In the genomic region with DNA sequence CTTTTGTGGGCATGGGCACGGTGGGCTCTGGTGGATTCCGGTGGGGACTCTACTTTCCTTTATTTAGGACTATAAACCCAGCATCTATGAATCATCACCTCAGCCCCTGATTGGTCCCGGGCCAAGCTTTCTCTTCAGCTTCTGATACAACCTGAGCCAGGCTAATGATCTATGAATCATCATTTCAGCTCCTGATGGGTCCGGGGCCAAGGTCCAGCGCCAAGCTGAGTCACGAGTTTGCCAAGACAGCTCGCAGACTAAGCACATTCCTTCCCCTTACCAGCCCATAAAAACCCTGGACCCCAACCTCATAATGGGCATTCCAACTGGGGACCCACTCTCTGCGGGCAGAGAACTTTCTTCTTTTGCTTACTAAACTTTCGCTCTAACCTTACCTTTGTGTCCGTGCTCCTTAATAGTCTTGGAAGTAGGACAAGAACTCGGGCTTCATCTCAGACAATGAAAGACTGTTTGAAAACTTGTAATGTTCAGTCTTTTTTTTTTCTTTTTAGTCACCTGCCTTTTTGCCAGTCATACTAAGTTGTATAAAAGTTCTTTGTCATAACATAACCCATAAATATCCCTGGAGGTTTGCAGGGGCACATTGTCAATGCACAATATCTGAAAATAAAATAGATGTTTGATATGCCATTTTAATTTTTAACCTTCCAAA, we compare ENCODE assay signal across 9 cellular contexts.
DNase-seq lines count a peak whose midpoint lies in the region; ATAC-seq and TF ChIP-seq lines count a peak whose summit lies in the region.
"Had no signal": no experiment of that assay in that cellular context is flagged by ENCODE, and none has a peak within 500 bp of the region (broad histone marks: within the 10 kb centered on the region; RNA-seq: fewer than 3 reads in every experiment).

No MANE protein-coding gene starts in this region.

- H3K4me1 Mint-ChIP-seq in MCF 10A (ENCODE audit: insufficient read depth, unreplicated experiment) = peaks cover 25% of the 10 kb centered on the region
- no peaks in the 10 kb centered on the region for H3K4me1 Mint-ChIP-seq in stimulated activated effector memory CD8-positive, alpha-beta T cell treated with anti-CD3 and anti-CD28 coated beads, Interleukin-12 subunit alpha, Interleukin-12 subunit beta, amount 100 ng/mL, for 72 hours

- H3K36me3 Mint-ChIP-seq in MCF 10A (ENCODE audit: insufficient read depth, unreplicated experiment) = no peaks in the 10 kb centered on the region
- no peaks in the 10 kb centered on the region for H3K36me3 Mint-ChIP-seq in stimulated activated effector memory CD8-positive, alpha-beta T cell treated with anti-CD3 and anti-CD28 coated beads, Interleukin-12 subunit alpha, Interleukin-12 subunit beta, amount 100 ng/mL, for 72 hours

- intact Hi-C loops in MCF 10A (cut with micrococcal nuclease) = no loop called here

- peak; percentile 67 for DNase-seq in COLO829 (ENCODE audit: low spot score)
- DNase-seq in LoVo (ENCODE audit: low spot score) = peak; percentile 88
- peak; percentile 96 for DNase-seq in MCF 10A (ENCODE audit: unreplicated experiment)
- DNase-seq in myocyte (ENCODE audit: low read depth) = peak; percentile 37
- DNase-seq in activated naive CD4-positive, alpha-beta T cell treated with Interleukin-2 at 50 U/mL for 16 hours = no peak
- no peak for DNase-seq in kidney glomerular epithelial cell (lab: John Stamatoyannopoulos, UW)
- DNase-seq in stimulated activated effector memory CD8-positive, alpha-beta T cell treated with anti-CD3 and anti-CD28 coated beads, Interleukin-12 subunit alpha, Interleukin-12 subunit beta, amount 100 ng/mL, for 72 hours (ENCODE audit: low spot score in 2 of 2) = no peak
- DNase-seq: NCI-H1436 treated with DMSO at 0.1 percent for 48 hours had no signal

- peak overlapping the region; percentile 66 for H3K27ac Mint-ChIP-seq in MCF 10A (ENCODE audit: low read depth, unreplicated experiment)
- H3K27ac Mint-ChIP-seq in stimulated activated effector memory CD8-positive, alpha-beta T cell treated with anti-CD3 and anti-CD28 coated beads, Interleukin-12 subunit alpha, Interleukin-12 subunit beta, amount 100 ng/mL, for 72 hours = no peak overlapping the region

- no peak for TF ChIP-seq CTCF in MCF 10A (IDR thresholded peaks at IDR 0.05; ENCODE audit: unreplicated experiment)

- H3K4me3 Mint-ChIP-seq in MCF 10A (ENCODE audit: unreplicated experiment) = peak overlapping the region; percentile 63
- no peak overlapping the region for H3K4me3 Mint-ChIP-seq in stimulated activated effector memory CD8-positive, alpha-beta T cell treated with anti-CD3 and anti-CD28 coated beads, Interleukin-12 subunit alpha, Interleukin-12 subunit beta, amount 100 ng/mL, for 72 hours

- H3K27me3 Mint-ChIP-seq in MCF 10A (ENCODE audit: insufficient read depth, unreplicated experiment) = no peaks in the 10 kb centered on the region

- BruUV-seq in MCF 10A (replicated peaks; lab: Mats Ljungman, UMichigan) = no TSS peak

- POLR2A ChIA-PET in MCF 10A (lab: Yijun Ruan, JAX) = interaction anchor here (0.7 to 1.5 kb wide), 5 partner anchors 12 to 1567 kb away, joined by 3 to 6 read pairs (median 3); no protein-coding TSS in a partner anchor

- CTCF ChIA-PET in MCF 10A (lab: Yijun Ruan, JAX) = interaction anchor here (0.6 to 1.5 kb wide), 6 partner anchors 8 to 1567 kb away, joined by 3 to 7 read pairs (median 3); no protein-coding TSS in a partner anchor

- ATAC-seq in GM18867 (IDR thresholded peaks at IDR 0.05; ENCODE audit: unreplicated experiment) = no peak
- no peak for ATAC-seq in stimulated activated effector memory CD8-positive, alpha-beta T cell treated with anti-CD3 and anti-CD28 coated beads, Interleukin-12 subunit alpha, Interleukin-12 subunit beta, amount 100 ng/mL, for 72 hours

- H3K9me3 Mint-ChIP-seq in MCF 10A (ENCODE audit: unreplicated experiment) = no peaks in the 10 kb centered on the region
- H3K9me3 Mint-ChIP-seq in stimulated activated effector memory CD8-positive, alpha-beta T cell treated with anti-CD3 and anti-CD28 coated beads, Interleukin-12 subunit alpha, Interleukin-12 subunit beta, amount 100 ng/mL, for 72 hours = peaks cover 14% of the 10 kb centered on the region

Comparison
In these comparisons a context has a peak if more than half of its experiments do, and no peak if none do; other contexts are left out.
1. DNase-seq: peak in COLO829 (single experiment), LoVo (single experiment), MCF 10A (single experiment) and myocyte (single experiment); none in activated naive CD4-positive, alpha-beta T cell treated with Interleukin-2 at 50 U/mL for 16 hours (single experiment), kidney glomerular epithelial cell (single experiment) and stimulated activated effector memory CD8-positive, alpha-beta T cell treated with anti-CD3 and anti-CD28 coated beads, Interleukin-12 subunit alpha, Interleukin-12 subunit beta, amount 100 ng/mL, for 72 hours (0 of 2).